6 cellular contexts compared by ENCODE assay signal in genomic region chr1:1274299-1274930, GRCh38. TPM values are rescaled to one million over a fixed set of nuclear protein-coding genes. Genes with fewer than 3 reads are reported as not detected.
DNase-seq lines count a peak whose midpoint lies in the region; TF ChIP-seq lines count a peak whose summit lies in the region.

No MANE protein-coding gene starts in this region.

- H3K79me2 ChIP-seq in SK-N-SH (ENCODE audit: insufficient read depth), result peaks cover 40% of the 10 kb centered on the region

- H4K20me1 ChIP-seq in SK-N-SH (ENCODE audit: insufficient read depth), result peaks cover 36% of the 10 kb centered on the region

- no peaks in the 10 kb centered on the region for H3K36me3 ChIP-seq in CD8-positive, alpha-beta memory T cell (ENCODE audit: insufficient read depth, low read length)
- H3K36me3 ChIP-seq in SK-N-SH (replicated peaks in 1 of 2; ENCODE audit: control insufficient read depth in 1 of 2, insufficient read depth in 2 of 2, low read length in 1 of 2) (peaks cover 0 to 4% of the 10 kb centered on the region in 2 experiments), kidney epithelial cell (ENCODE audit: control insufficient read depth, insufficient read depth, low read length) (no peaks in the 10 kb centered on the region)

- no peaks in the 10 kb centered on the region for H3K9me2 ChIP-seq in SK-N-SH

- 100% methylated on average over 1 of the region's 31 CpGs for WGBS in SK-N-SH (ENCODE audit: low lambda C conversion rate)

- no peaks in the 10 kb centered on the region for H3K27me3 ChIP-seq in CD8-positive, alpha-beta memory T cell (ENCODE audit: insufficient read depth, low read length, poor library complexity, severe bottlenecking)
- no peaks in the 10 kb centered on the region for H3K27me3 ChIP-seq in SK-N-SH (ENCODE audit: insufficient read depth)
- no peaks in the 10 kb centered on the region for H3K27me3 ChIP-seq in kidney epithelial cell (ENCODE audit: control insufficient read depth, insufficient read depth, low read length)

- H3K4me2 ChIP-seq in SK-N-SH, result peak overlapping the region; percentile 85

- TF ChIP-seq EP300 in SK-N-SH (IDR thresholded peaks at IDR 0.05; ENCODE audit: borderline replicate concordance in 1 of 2, low read depth in 1 of 2, low read length in 1 of 2), result no peak

- H2AFZ ChIP-seq in SK-N-SH (ENCODE audit: low read depth), result peak overlapping the region; percentile 72; the same call in 1 of the 2 replicates

- CTCF ChIA-PET in CD8-positive, alpha-beta memory T cell (lab: Charles Lee), result interaction anchor here (0.6 to 1.4 kb wide), 2 partner anchors 24 to 97 kb away, joined by 3 read pairs; no protein-coding TSS in a partner anchor
- CTCF ChIA-PET in SK-N-SH (lab: Yijun Ruan, JAX), result interaction anchor here (0.6 to 1.8 kb wide), 6 partner anchors 17 to 153 kb away, joined by 3 to 10 read pairs (median 4); no protein-coding TSS in a partner anchor

- no peak for TF ChIP-seq CTCF in SK-N-SH (IDR thresholded peaks at IDR 0.05)
- no peak for TF ChIP-seq CTCF in kidney epithelial cell (IDR thresholded peaks at IDR 0.05; ENCODE audit: insufficient read depth, low read length, poor library complexity, severe bottlenecking)

- peak overlapping the region; percentile 53 to 87 (median 71) for H3K4me3 Mint-ChIP-seq in CD8-positive, alpha-beta memory T cell

- no peaks in the 10 kb centered on the region for H3K27me3 Mint-ChIP-seq in CD8-positive, alpha-beta memory T cell

- POLR2A ChIA-PET in CD8-positive, alpha-beta memory T cell (lab: Charles Lee), result interaction anchor here (1.4 kb wide), 1 partner anchor 31 kb away, joined by 3 read pairs; no protein-coding TSS in a partner anchor
- POLR2A ChIA-PET in SK-N-SH (lab: Yijun Ruan, JAX), result interaction anchor here (1.0 to 1.4 kb wide), 4 partner anchors 11 to 43 kb away, joined by 3 to 4 read pairs (median 3); no protein-coding TSS in a partner anchor

- H3K9ac ChIP-seq in SK-N-SH, result peak overlapping the region; percentile 65

- peak overlapping the region in 4 of 8 donors; percentile 15 to 68 (median 33) for H3K27ac Mint-ChIP-seq in CD8-positive, alpha-beta memory T cell

- peak overlapping the region; percentile 59 for H3K4me3 ChIP-seq in CD8-positive, alpha-beta memory T cell (ENCODE audit: low read length)
- H3K4me3 ChIP-seq in SK-N-SH (ENCODE audit: low read depth in 2 of 2, low read length in 1 of 2), result peak overlapping the region; percentile 65 to 84
- H3K4me3 ChIP-seq in kidney epithelial cell (ENCODE audit: low read depth, low read length), result peak overlapping the region; percentile 91

- no peaks in the 10 kb centered on the region for H3K9me3 Mint-ChIP-seq in CD8-positive, alpha-beta memory T cell

- no peaks in the 10 kb centered on the region for H3K9me3 ChIP-seq in CD8-positive, alpha-beta memory T cell (ENCODE audit: low read length)
- H3K9me3 ChIP-seq in SK-N-SH, result no peaks in the 10 kb centered on the region

- DNase-seq in CD8-positive, alpha-beta memory T cell, result no peak
- DNase-seq in SK-N-SH (no peak), kidney epithelial cell (ENCODE audit: low read depth) (no peak), T1000 (lab: John Stamatoyannopoulos, UW) (no peak), iPS-NIHi7 (ENCODE audit: extremely low spot score) (no peak), mucosa of gallbladder (ENCODE audit: low spot score) (no peak)

- H3K36me3 Mint-ChIP-seq in CD8-positive, alpha-beta memory T cell, result peaks cover 0 to 28% (median 3%) of the 10 kb centered on the region in 3 donors

- H3K4me1 ChIP-seq in CD8-positive, alpha-beta memory T cell (ENCODE audit: insufficient read depth, low read length), result peaks cover 39% of the 10 kb centered on the region
- H3K4me1 ChIP-seq in SK-N-SH (ENCODE audit: control insufficient read depth in 1 of 2, insufficient read depth in 2 of 2, low read depth in 1 of 2, low read length in 1 of 2), result peaks cover 0 to 28% of the 10 kb centered on the region in 2 experiments; a peak in 1 of 4 replicates

- no peaks in the 10 kb centered on the region for H3F3A ChIP-seq in SK-N-SH (replicated peaks; ENCODE audit: insufficient read depth)

- H3K4me1 Mint-ChIP-seq in CD8-positive, alpha-beta memory T cell, result peaks cover 28 to 43% (median 37%) of the 10 kb centered on the region in 3 donors

- TF ChIP-seq RAD21 in SK-N-SH (IDR thresholded peaks at IDR 0.05; ENCODE audit: low read length), result no peak

- H3K27ac ChIP-seq in CD8-positive, alpha-beta memory T cell (ENCODE audit: low read depth, low read length), result peak overlapping the region; percentile 47
- H3K27ac ChIP-seq in SK-N-SH (ENCODE audit: low read depth in 2 of 2, low read length in 1 of 2), result peak overlapping the region in 1 of 2 experiments; percentile 68; a peak in 1 of 4 replicates

TF ChIP-seq in SK-N-SH, 30 proteins besides CTCF, POLR2A, EP300 and RAD21 (continues in another document):
- TF ChIP-seq NRF1 (IDR thresholded peaks at IDR 0.05; ENCODE audit: low read depth, low read length) (no peak), CHD2 (IDR thresholded peaks at IDR 0.05; ENCODE audit: low read length, partially characterized antibody) (no peak), IRF3 (IDR thresholded peaks at IDR 0.05; ENCODE audit: low read depth, low read length) (no peak), RCOR1 (IDR thresholded peaks at IDR 0.05; ENCODE audit: low read length) (no peak), MEF2A (IDR thresholded peaks at IDR 0.05; ENCODE audit: borderline replicate concordance, low read depth) (no peak), ELF1 (IDR thresholded peaks at IDR 0.05) (no peak), FOXJ3 (CRISPR knock-in tag; IDR thresholded peaks at IDR 0.05) (no peak), PBX3 (IDR thresholded peaks at IDR 0.05) (no peak), YY1 (IDR thresholded peaks at IDR 0.05; ENCODE audit: low read depth) (no peak), NFIC (IDR thresholded peaks at IDR 0.05; ENCODE audit: borderline replicate concordance) (no peak), FOSL2 (IDR thresholded peaks at IDR 0.05; ENCODE audit: borderline replicate concordance, low read depth) (no peak), EZH2phosphoT487 (IDR thresholded peaks at IDR 0.05; ENCODE audit: borderline replicate concordance, low read depth) (no peak), SMC3 (IDR thresholded peaks at IDR 0.05; ENCODE audit: low read depth, low read length) (no peak)

RNA-seq across cellular contexts. Expression of gene UBE2J2, which starts 0.8 kb away (rescaled TPM):
- 10 to 100 TPM; 76.7 to 79.3 TPM for total RNA-seq in CD8-positive, alpha-beta memory T cell
- 79.7 TPM for polyA plus RNA-seq in CD8-positive, alpha-beta memory T cell
- 31.8 and 47.5 TPM in 2 replicates for polyA plus RNA-seq in SK-N-SH (2012; rRNA removed)
- 31.2 and 41.5 TPM in 2 replicates for polyA plus RNA-seq in SK-N-SH (2012; cell fraction: cytosol; rRNA removed)
- 54.6 and 67.6 TPM in 2 replicates for polyA plus RNA-seq in SK-N-SH (2012; cell fraction: nucleus; rRNA removed)
- total RNA-seq in kidney epithelial cell (65.1 and 78.0 TPM in 2 replicates), mucosa of gallbladder (68.9 TPM)

RNA-seq across cellular contexts. Expression of gene SCNN1D, which starts 5.8 kb away (rescaled TPM):
- 1 to 10 TPM; 2.9 to 5.0 TPM for total RNA-seq in CD8-positive, alpha-beta memory T cell
- polyA plus RNA-seq in CD8-positive, alpha-beta memory T cell, result 0.09 TPM
- 2.6 and 2.9 TPM in 2 replicates for polyA plus RNA-seq in SK-N-SH (2012; rRNA removed)
- polyA plus RNA-seq in SK-N-SH (2012; cell fraction: cytosol; rRNA removed), result 0.24 and 0.54 TPM in 2 replicates
- polyA plus RNA-seq in SK-N-SH (2012; cell fraction: nucleus; rRNA removed), result 23.3 and 31.4 TPM in 2 replicates
- total RNA-seq in kidney epithelial cell (0.46 and 0.62 TPM in 2 replicates), mucosa of gallbladder (7.9 TPM)

RNA-seq across cellular contexts. Expression of gene C1QTNF12, which starts 27.9 kb away (rescaled TPM):
- 1 to 10 TPM in 1 of 2 experiments, under 1 TPM in 1; 0.51 to 1.1 TPM for total RNA-seq in CD8-positive, alpha-beta memory T cell
- not detected for polyA plus RNA-seq in CD8-positive, alpha-beta memory T cell
- 0.59 TPM in 1 of 2 replicates, not detected in the other for polyA plus RNA-seq in SK-N-SH (2012; rRNA removed)
- polyA plus RNA-seq in SK-N-SH (2012; cell fraction: cytosol; rRNA removed), result 0.04 and 0.13 TPM in 2 replicates
- 7.6 and 11.1 TPM in 2 replicates for polyA plus RNA-seq in SK-N-SH (2012; cell fraction: nucleus; rRNA removed)
- total RNA-seq in kidney epithelial cell, result 0.88 and 1.4 TPM in 2 replicates
- total RNA-seq in mucosa of gallbladder, result 4.9 TPM

RNA-seq across cellular contexts. Expression of gene ACAP3, which starts 33.3 kb away (rescaled TPM):
- total RNA-seq in CD8-positive, alpha-beta memory T cell, result 10 to 100 TPM; 36.4 to 38.8 TPM
- polyA plus RNA-seq in CD8-positive, alpha-beta memory T cell, result 6.9 TPM
- polyA plus RNA-seq in SK-N-SH (2012; rRNA removed), result 51.7 and 66.4 TPM in 2 replicates
- polyA plus RNA-seq in SK-N-SH (2012; cell fraction: cytosol; rRNA removed), result 8.8 and 14.1 TPM in 2 replicates
- 444 and 648 TPM in 2 replicates for polyA plus RNA-seq in SK-N-SH (2012; cell fraction: nucleus; rRNA removed)
- total RNA-seq in kidney epithelial cell (37.9 and 43.1 TPM in 2 replicates), mucosa of gallbladder (86.6 TPM)

RNA-seq across cellular contexts. Expression of gene PUSL1, which starts 34.0 kb away (rescaled TPM):
- total RNA-seq in CD8-positive, alpha-beta memory T cell, result 10 to 100 TPM; 32.9 to 34.3 TPM
- 22.0 TPM for polyA plus RNA-seq in CD8-positive, alpha-beta memory T cell
- polyA plus RNA-seq in SK-N-SH (2012; rRNA removed), result 13.9 and 19.0 TPM in 2 replicates
- polyA plus RNA-seq in SK-N-SH (2012; cell fraction: cytosol; rRNA removed), result 7.1 and 11.8 TPM in 2 replicates
- polyA plus RNA-seq in SK-N-SH (2012; cell fraction: nucleus; rRNA removed), result 24.9 and 36.1 TPM in 2 replicates
- 45.1 and 59.9 TPM in 2 replicates for total RNA-seq in kidney epithelial cell
- total RNA-seq in mucosa of gallbladder, result 19.0 TPM
